Comparison of ENCODE assay signal across 10 cellular contexts in the genomic region with DNA sequence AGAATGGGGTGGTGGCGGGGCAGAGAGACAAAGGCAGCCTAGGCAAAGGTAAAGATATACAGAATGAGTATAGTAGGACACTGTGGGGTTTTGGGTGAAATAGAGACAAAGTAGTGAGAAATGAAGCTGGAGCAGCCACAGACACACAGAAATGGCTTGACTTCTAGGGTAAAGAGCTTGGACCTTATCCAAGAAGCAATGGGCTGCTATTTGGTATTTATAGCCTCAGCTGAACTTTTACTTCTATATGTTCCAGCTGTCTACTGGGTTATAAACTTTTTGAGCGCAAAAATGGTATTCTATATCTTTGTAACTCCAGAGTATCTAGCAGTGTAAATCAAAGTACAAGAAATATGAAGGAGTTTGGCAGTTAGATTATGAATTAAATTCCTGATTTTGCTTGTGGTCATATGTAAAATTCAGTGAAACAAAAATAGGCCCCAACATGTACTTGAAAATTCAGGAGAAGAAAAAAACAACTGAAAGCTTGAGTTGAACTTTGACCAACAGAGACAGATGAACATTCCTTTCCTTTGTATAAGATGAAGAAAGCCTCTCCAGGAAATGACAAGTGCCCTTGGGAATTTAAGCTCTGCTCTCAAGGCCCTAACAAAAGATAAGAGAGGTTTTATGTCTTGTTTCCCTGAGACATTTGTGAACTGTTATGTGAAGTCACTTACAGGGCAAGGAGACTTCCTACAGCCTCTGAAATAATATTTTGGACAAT.
DNase-seq lines count a peak whose midpoint lies in the region; ATAC-seq and TF ChIP-seq lines count a peak whose summit lies in the region.
"Had no signal": no experiment of that assay in that cellular context is flagged by ENCODE, and none has a peak within 500 bp of the region (broad histone marks: within the 10 kb centered on the region; RNA-seq: fewer than 3 reads in every experiment).

No MANE protein-coding gene starts in this region.

- TF ChIP-seq EP300 in esophagus muscularis mucosa (IDR thresholded peaks at IDR 0.05): no peak

- peak overlapping the region; percentile 59 for H3K9ac ChIP-seq in GM23248

- no peaks in the 10 kb centered on the region for H3K79me2 ChIP-seq in GM23248 (ENCODE audit: insufficient read depth)

- no peak for TF ChIP-seq POLR2A in esophagus muscularis mucosa (IDR thresholded peaks at IDR 0.05; ENCODE audit: low read depth)

- H3K36me3 ChIP-seq in GM23248 (ENCODE audit: low read depth) (no peaks in the 10 kb centered on the region), SJCRH30 (no peaks in the 10 kb centered on the region), esophagus muscularis mucosa (no peaks in the 10 kb centered on the region)
- H3K36me3 ChIP-seq: ascending aorta had no signal

- intact Hi-C loops in esophagus muscularis mucosa (cut with DNase I): no loop called here

- H3K9me3 ChIP-seq in GM23248 (ENCODE audit: low read depth) (no peaks in the 10 kb centered on the region), SJCRH30 (replicated peaks) (no peaks in the 10 kb centered on the region), esophagus muscularis mucosa (no peaks in the 10 kb centered on the region)
- H3K9me3 ChIP-seq: ascending aorta had no signal

- H3K4me3 ChIP-seq in GM23248: peak overlapping the region; percentile 59
- no peak overlapping the region for H3K4me3 ChIP-seq in SJCRH30
- no peak overlapping the region for H3K4me3 ChIP-seq in fibroblast of villous mesenchyme (ENCODE audit: low read depth, low read length)
- no peak overlapping the region for H3K4me3 ChIP-seq in retinal pigment epithelial cell (ENCODE audit: low read length)
- H3K4me3 ChIP-seq in esophagus muscularis mucosa: no peak overlapping the region
- H3K4me3 ChIP-seq: ascending aorta had no signal

- H3K27me3 ChIP-seq in GM23248 (replicated peaks; ENCODE audit: insufficient read depth) (no peaks in the 10 kb centered on the region), SJCRH30 (no peaks in the 10 kb centered on the region), esophagus muscularis mucosa (no peaks in the 10 kb centered on the region)
- H3K27me3 ChIP-seq: ascending aorta had no signal

- TF ChIP-seq CTCF in fibroblast of villous mesenchyme (IDR thresholded peaks at IDR 0.05; ENCODE audit: insufficient read depth, low read depth, low read length): no peak
- TF ChIP-seq CTCF in retinal pigment epithelial cell (conservative IDR thresholded peaks at IDR 0.05; ENCODE audit: low read depth, low read length): no peak
- no peak for TF ChIP-seq CTCF in esophagus muscularis mucosa (IDR thresholded peaks at IDR 0.05)

- in situ Hi-C loops in GM23248 (cut with MboI): no loop called here

- peaks cover 19% of the 10 kb centered on the region for H3F3A ChIP-seq in GM23248 (ENCODE audit: insufficient read depth)

- no peaks in the 10 kb centered on the region for H3K9me2 ChIP-seq in GM23248 (ENCODE audit: insufficient read depth)

- H3K4me2 ChIP-seq in GM23248 (ENCODE audit: unreplicated experiment): peak overlapping the region; percentile 76

- DNase-seq in GM23248 (peak; percentile 82), SJCRH30 (peak; percentile 38 to 72), fibroblast of villous mesenchyme (ENCODE audit: low read depth) (peak; percentile 82), retinal pigment epithelial cell (ENCODE audit: low read depth) (peak; percentile 54), NCI-H2227 treated with DMSO at 0.1 percent for 48 hours (lab: John Stamatoyannopoulos, UW) (no peak), esophagus muscularis mucosa (ENCODE audit: extremely low spot score) (no peak)
- no peak for DNase-seq in activated CD4-positive, alpha-beta T cell treated with anti-CD3 and anti-CD28 coated beads for 48 hours
- DNase-seq: activated CD4-positive, CD25-positive, alpha-beta regulatory T cell treated with anti-CD3 and anti-CD28 coated beads, Interleukin-2, amount 50 U/mL, for 72 hours had no signal

- peak overlapping the region; percentile 89 for H3K27ac ChIP-seq in GM23248
- peak overlapping the region; percentile 89 for H3K27ac ChIP-seq in SJCRH30
- H3K27ac ChIP-seq in esophagus muscularis mucosa (replicated peaks in 1 of 4): no peak overlapping the region
- H3K27ac ChIP-seq: ascending aorta had no signal

- no peaks in the 10 kb centered on the region for H4K20me1 ChIP-seq in GM23248 (ENCODE audit: insufficient read depth)

- ATAC-seq in GM18867 (IDR thresholded peaks at IDR 0.05; ENCODE audit: unreplicated experiment): no peak

- H3K4me1 ChIP-seq in GM23248 (ENCODE audit: insufficient read depth) (peaks cover 35% of the 10 kb centered on the region), SJCRH30 (peaks cover 41% of the 10 kb centered on the region), esophagus muscularis mucosa (no peaks in the 10 kb centered on the region)
- H3K4me1 ChIP-seq: ascending aorta had no signal

- peak overlapping the region; percentile 74 for H2AFZ ChIP-seq in GM23248

- 49 to 53% methylated on average over 2 of the region's 2 CpGs for WGBS in GM23248 (ENCODE audit: low coverage in 1 of 2, low lambda C conversion rate in 2 of 2, missing lambda C conversion rate in 2 of 2), 2 experiments
- WGBS in esophagus muscularis mucosa: 79% methylated on average over 2 of the region's 2 CpGs

Comparison
In these comparisons a context has a peak if more than half of its experiments do, and no peak if none do; other contexts are left out.
1. DNase-seq: peak in GM23248 (single experiment), SJCRH30 (2 of 2), fibroblast of villous mesenchyme (single experiment) and retinal pigment epithelial cell (single experiment); none in NCI-H2227 treated with DMSO at 0.1 percent for 48 hours (single experiment), esophagus muscularis mucosa (single experiment) and activated CD4-positive, alpha-beta T cell treated with anti-CD3 and anti-CD28 coated beads for 48 hours (single experiment).
2. H3K27ac ChIP-seq: peak in GM23248 (single experiment) and SJCRH30 (single experiment); none in esophagus muscularis mucosa (0 of 4).